ENCODE assay signal across 1 cellular context in the genomic region with DNA sequence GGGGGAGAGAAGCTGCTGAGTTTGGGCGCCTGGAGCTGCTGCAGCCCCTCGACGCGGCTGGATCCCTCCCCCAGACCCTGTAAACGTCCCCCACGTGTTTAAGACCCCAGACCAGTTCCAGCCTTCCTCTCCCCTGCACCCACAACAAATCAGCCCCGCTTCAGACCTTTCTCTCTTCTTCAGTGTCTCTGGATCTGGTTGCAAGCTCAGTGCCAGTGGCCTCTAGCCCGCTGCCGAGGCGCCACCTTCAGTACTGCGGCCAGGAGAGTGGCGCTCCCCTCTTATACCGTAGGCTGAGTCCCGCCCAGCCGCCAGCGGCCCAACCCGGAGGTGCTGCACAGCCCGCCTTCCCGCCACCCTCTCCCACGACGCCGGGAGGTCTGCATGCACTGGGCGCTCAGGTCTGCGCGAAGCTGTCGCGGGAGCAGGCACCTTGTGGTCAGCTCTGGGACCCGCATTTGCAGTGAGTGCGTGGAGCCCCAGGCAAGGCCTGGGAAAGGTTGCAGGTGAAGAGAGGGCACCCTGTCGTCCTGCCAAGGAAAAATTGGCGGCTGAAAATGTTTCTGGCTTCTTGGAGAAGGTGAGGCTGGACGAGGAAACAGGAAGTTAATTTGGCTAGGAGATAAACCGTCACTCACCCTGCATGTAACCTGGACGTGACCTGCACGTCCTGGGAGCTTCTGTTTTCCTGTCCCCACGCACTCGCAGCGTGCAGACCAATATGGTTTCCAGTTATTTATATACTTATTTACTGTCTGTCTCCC.
TF ChIP-seq lines count a peak whose summit lies in the region.

A gene with protein sequence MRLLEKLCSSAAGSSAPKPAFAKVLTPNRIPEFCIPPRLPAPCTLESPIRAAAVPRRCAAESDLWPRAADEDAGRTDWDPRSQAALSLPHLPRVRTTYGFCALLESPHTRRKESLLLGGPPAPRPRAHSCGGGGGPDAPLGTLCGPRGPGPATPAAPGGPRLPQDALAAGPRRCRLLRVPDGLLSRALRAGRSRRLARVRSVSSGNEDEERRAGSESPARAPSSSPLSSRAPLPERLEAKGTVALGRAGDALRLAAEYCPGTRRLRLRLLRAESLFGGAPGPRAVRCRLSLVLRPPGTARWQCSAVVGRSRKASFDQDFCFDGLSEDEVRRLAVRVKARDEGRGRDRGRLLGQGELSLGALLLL (minus strand): TSS at position 257 of the 764 bp plus-strand sequence. CDS start 301 bp downstream, outside the sequence.

TF ChIP-seq in HepG2, 621 proteins besides CTCF, POLR2A, EP300 and RAD21 (continued from another document):
- TF ChIP-seq, protein P1, sequence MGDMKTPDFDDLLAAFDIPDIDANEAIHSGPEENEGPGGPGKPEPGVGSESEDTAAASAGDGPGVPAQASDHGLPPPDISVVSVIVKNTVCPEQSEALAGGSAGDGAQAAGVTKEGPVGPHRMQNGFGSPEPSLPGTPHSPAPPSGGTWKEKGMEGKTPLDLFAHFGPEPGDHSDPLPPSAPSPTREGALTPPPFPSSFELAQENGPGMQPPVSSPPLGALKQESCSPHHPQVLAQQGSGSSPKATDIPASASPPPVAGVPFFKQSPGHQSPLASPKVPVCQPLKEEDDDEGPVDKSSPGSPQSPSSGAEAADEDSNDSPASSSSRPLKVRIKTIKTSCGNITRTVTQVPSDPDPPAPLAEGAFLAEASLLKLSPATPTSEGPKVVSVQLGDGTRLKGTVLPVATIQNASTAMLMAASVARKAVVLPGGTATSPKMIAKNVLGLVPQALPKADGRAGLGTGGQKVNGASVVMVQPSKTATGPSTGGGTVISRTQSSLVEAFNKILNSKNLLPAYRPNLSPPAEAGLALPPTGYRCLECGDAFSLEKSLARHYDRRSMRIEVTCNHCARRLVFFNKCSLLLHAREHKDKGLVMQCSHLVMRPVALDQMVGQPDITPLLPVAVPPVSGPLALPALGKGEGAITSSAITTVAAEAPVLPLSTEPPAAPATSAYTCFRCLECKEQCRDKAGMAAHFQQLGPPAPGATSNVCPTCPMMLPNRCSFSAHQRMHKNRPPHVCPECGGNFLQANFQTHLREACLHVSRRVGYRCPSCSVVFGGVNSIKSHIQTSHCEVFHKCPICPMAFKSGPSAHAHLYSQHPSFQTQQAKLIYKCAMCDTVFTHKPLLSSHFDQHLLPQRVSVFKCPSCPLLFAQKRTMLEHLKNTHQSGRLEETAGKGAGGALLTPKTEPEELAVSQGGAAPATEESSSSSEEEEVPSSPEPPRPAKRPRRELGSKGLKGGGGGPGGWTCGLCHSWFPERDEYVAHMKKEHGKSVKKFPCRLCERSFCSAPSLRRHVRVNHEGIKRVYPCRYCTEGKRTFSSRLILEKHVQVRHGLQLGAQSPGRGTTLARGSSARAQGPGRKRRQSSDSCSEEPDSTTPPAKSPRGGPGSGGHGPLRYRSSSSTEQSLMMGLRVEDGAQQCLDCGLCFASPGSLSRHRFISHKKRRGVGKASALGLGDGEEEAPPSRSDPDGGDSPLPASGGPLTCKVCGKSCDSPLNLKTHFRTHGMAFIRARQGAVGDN (CRISPR knock-in tag; IDR thresholded peaks at IDR 0.05) = peak; percentile 32; the same call in 1 of the 2 replicates
- TF ChIP-seq, protein P2, sequence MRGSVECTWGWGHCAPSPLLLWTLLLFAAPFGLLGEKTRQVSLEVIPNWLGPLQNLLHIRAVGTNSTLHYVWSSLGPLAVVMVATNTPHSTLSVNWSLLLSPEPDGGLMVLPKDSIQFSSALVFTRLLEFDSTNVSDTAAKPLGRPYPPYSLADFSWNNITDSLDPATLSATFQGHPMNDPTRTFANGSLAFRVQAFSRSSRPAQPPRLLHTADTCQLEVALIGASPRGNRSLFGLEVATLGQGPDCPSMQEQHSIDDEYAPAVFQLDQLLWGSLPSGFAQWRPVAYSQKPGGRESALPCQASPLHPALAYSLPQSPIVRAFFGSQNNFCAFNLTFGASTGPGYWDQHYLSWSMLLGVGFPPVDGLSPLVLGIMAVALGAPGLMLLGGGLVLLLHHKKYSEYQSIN (CRISPR knock-in tag; IDR thresholded peaks at IDR 0.05; ENCODE audit: borderline replicate concordance) = no peak
- no peak for TF ChIP-seq ELF3 (CRISPR knock-in tag; IDR thresholded peaks at IDR 0.05)
- TF ChIP-seq, protein P3, sequence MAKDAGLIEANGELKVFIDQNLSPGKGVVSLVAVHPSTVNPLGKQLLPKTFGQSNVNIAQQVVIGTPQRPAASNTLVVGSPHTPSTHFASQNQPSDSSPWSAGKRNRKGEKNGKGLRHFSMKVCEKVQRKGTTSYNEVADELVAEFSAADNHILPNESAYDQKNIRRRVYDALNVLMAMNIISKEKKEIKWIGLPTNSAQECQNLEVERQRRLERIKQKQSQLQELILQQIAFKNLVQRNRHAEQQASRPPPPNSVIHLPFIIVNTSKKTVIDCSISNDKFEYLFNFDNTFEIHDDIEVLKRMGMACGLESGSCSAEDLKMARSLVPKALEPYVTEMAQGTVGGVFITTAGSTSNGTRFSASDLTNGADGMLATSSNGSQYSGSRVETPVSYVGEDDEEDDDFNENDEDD (CRISPR knock-in tag; IDR thresholded peaks at IDR 0.05; ENCODE audit: borderline replicate concordance) = peak; percentile 45; the same call in 1 of the 2 replicates
- TF ChIP-seq, protein P4, sequence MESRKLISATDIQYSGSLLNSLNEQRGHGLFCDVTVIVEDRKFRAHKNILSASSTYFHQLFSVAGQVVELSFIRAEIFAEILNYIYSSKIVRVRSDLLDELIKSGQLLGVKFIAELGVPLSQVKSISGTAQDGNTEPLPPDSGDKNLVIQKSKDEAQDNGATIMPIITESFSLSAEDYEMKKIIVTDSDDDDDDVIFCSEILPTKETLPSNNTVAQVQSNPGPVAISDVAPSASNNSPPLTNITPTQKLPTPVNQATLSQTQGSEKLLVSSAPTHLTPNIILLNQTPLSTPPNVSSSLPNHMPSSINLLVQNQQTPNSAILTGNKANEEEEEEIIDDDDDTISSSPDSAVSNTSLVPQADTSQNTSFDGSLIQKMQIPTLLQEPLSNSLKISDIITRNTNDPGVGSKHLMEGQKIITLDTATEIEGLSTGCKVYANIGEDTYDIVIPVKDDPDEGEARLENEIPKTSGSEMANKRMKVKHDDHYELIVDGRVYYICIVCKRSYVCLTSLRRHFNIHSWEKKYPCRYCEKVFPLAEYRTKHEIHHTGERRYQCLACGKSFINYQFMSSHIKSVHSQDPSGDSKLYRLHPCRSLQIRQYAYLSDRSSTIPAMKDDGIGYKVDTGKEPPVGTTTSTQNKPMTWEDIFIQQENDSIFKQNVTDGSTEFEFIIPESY (CRISPR knock-in tag; IDR thresholded peaks at IDR 0.05) = peak; percentile 36
